In genomic region chr19:58466760-58467589, GRCh38 we compare ENCODE assay signal across 8 cellular contexts.
DNase-seq lines count a peak whose midpoint lies in the region; ATAC-seq and TF ChIP-seq lines count a peak whose summit lies in the region.

TSS of gene ZNF324 (plus strand) at chr19:58467080. CDS start at chr19:58469186, 2,106 bp downstream.

- DNase-seq in AG09309 (ENCODE audit: low read depth): peak; percentile 69
- DNase-seq in NCI-H345 treated with DMSO at 0.1 percent for 48 hours (lab: John Stamatoyannopoulos, UW; ENCODE audit: unreplicated experiment): peak; percentile 84
- DNase-seq in activated CD4-positive, CD25-positive, alpha-beta regulatory T cell (lab: John Stamatoyannopoulos, UW): peak; percentile 92 to 96 (median 93)
- DNase-seq in central memory CD4-positive, alpha-beta T cell: peak; percentile 94
- DNase-seq in iris pigment epithelial cell (ENCODE audit: low read depth): peak; percentile 96
- DNase-seq in stimulated activated CD4-positive, alpha-beta T cell treated with anti-CD3 and anti-CD28 coated beads, Interleukin-12 subunit alpha, Interleukin-12 subunit beta, amount 100 ng/mL, for 48 hours (ENCODE audit: low read depth in 2 of 3, low spot score in 1 of 3): peak; percentile 95 to 99 (median 96)

- peak; percentile 86 for ATAC-seq in GM19023 (IDR thresholded peaks at IDR 0.05; ENCODE audit: unreplicated experiment)
- peak; percentile 96 for ATAC-seq in HG03280 (IDR thresholded peaks at IDR 0.05; ENCODE audit: unreplicated experiment)

- TF ChIP-seq CTCF in AG09309 (IDR thresholded peaks at IDR 0.05; ENCODE audit: control insufficient read depth, insufficient read depth, low read depth, low read length, missing control alignments): no peak

- peak within 1 kb of the TSS; percentile 69 for H3K4me3 ChIP-seq in AG09309 (ENCODE audit: control insufficient read depth, low read depth, low read length)

Comparison
In these comparisons a context has a peak if more than half of its experiments do, and no peak if none do; other contexts are left out.
1. Peak in every context shown above with its lines: DNase-seq, ATAC-seq and H3K4me3 ChIP-seq.